Comparison of ENCODE assay signal across 7 cellular contexts in the genomic region with DNA sequence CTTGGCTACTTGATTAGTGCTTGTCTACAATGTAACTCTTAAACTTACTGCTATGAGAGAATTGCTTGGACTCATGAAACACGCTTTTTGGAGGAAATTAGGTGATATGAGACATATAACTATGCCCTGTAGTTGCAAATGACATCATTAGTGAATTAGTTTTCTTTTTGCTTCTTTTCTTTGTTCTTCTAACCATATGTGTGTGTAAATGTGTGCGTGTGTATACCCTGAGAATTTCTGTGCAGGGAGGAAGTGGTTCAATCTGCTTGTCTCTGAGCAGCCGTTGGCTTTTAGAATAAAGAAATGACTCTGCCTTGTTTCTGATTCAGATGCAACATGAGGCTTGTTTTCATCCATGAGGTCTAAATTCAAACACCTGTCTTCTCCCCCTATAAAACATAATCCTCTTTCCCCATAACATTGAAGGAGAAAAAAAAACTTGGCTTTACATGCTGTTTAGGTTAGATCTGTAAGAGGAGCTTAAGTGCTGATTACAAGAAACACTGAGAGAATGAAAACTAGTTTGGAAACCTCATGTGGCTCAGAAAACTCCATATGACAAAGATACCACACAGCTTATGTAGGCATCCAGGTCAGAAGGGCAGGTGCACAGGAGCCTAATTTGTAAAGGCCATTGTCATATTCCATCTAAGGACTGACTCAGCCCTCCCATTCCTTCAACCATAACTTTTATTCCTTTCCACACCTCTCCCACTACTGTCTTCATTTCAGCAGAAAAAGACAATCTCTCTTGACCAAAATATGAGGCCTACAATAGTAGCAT. TPM values are rescaled to one million over a fixed set of nuclear protein-coding genes. Genes with fewer than 3 reads are reported as not detected.
DNase-seq lines count a peak whose midpoint lies in the region; ATAC-seq and TF ChIP-seq lines count a peak whose summit lies in the region.

No MANE protein-coding gene starts in this region.

- H3K4me1 Mint-ChIP-seq in mesothelial cell of epicardium, result peaks cover 24% of the 10 kb centered on the region

- no peaks in the 10 kb centered on the region for H3K36me3 ChIP-seq in KOPT-K1 (ENCODE audit: insufficient read depth, low read length)

- peaks cover 4% of the 10 kb centered on the region for H3K36me3 Mint-ChIP-seq in mesothelial cell of epicardium

- peaks cover 7% of the 10 kb centered on the region for H3K9me3 ChIP-seq in KOPT-K1 (ENCODE audit: insufficient read depth, low read length, poor library complexity, severe bottlenecking)

- peaks cover 6% of the 10 kb centered on the region for H3K9me3 Mint-ChIP-seq in mesothelial cell of epicardium

- peak overlapping the region; percentile 7 for H3K27ac Mint-ChIP-seq in mesothelial cell of epicardium

- H3K4me3 Mint-ChIP-seq in mesothelial cell of epicardium, result no peak overlapping the region

- no peak for DNase-seq in mesothelial cell of epicardium (ENCODE audit: low spot score in 2 of 2, unreplicated experiment in 2 of 2)
- no peak for DNase-seq in GOT3 (lab: John Stamatoyannopoulos, UW)
- DNase-seq in foreskin melanocyte, result no peak
- DNase-seq in putamen (ENCODE audit: low spot score), result no peak

- ATAC-seq in GM18867 (IDR thresholded peaks at IDR 0.05; ENCODE audit: unreplicated experiment) (peak; percentile 74), GM21786 (IDR thresholded peaks at IDR 0.05; ENCODE audit: unreplicated experiment) (peak; percentile 88)

- no peak for TF ChIP-seq CTCF in mesothelial cell of epicardium (IDR thresholded peaks at IDR 0.05; ENCODE audit: unreplicated experiment)

- H3K27ac ChIP-seq in KOPT-K1 (ENCODE audit: low read depth, low read length, poor library complexity, severe bottlenecking), result peak overlapping the region; percentile 92

- H3K27me3 Mint-ChIP-seq in mesothelial cell of epicardium (ENCODE audit: low read depth), result no peaks in the 10 kb centered on the region

RNA-seq across cellular contexts. Expression of a gene that starts 30.5 kb away (rescaled TPM):
- 11.2 to 13.4 TPM (median 12.9 TPM) in 3 replicates for total RNA-seq in mesothelial cell of epicardium
